ENCODE assay signal across 26 cellular contexts in genomic region chr5:171261904-171262303, GRCh38. TPM values are rescaled to one million over a fixed set of nuclear protein-coding genes. Genes with fewer than 3 reads are reported as not detected.
DNase-seq lines count a peak whose midpoint lies in the region; TF ChIP-seq lines count a peak whose summit lies in the region.
"Had no signal": no experiment of that assay in that cellular context is flagged by ENCODE, and none has a peak within 500 bp of the region (broad histone marks: within the 10 kb centered on the region; RNA-seq: fewer than 3 reads in every experiment).

No MANE protein-coding gene starts in this region.

- POLR2A ChIA-PET in PC-9 (lab: Charles Lee; ENCODE audit: unreplicated experiment), result no interaction called here

- H3K79me2 ChIP-seq in PC-9 (ENCODE audit: low read depth), result no peaks in the 10 kb centered on the region

- BruUV-seq in PC-9 (replicated peaks; lab: Mats Ljungman, UMichigan), result no TSS peak

- no peak overlapping the region for H3K4me3 ChIP-seq in PC-9
- H3K4me3 ChIP-seq: BLaER1, GM12878 had no signal

- no peaks in the 10 kb centered on the region for H3K27me3 ChIP-seq in PC-9 (ENCODE audit: insufficient read depth, low read depth)
- H3K27me3 ChIP-seq: BE2C, BLaER1 had no signal

- no peaks in the 10 kb centered on the region for H3K4me1 ChIP-seq in PC-9 (replicated peaks; ENCODE audit: insufficient read depth)
- H3K4me1 ChIP-seq: BE2C had no signal

- H3K4me2 ChIP-seq in PC-9, result no peak overlapping the region
- H3K4me2 ChIP-seq: BLaER1 had no signal

- DNase-seq in NCI-H1417 (lab: John Stamatoyannopoulos, UW) (peak in 2 of 3 experiments; percentile 4 to 62), NCI-H1417 treated with DMSO at 0.1 percent for 48 hours (lab: John Stamatoyannopoulos, UW) (no peak), NCI-H187 treated with DMSO at 0.1 percent for 48 hours (lab: John Stamatoyannopoulos, UW) (peak; percentile 37), SK-N-DZ (ENCODE audit: low spot score) (peak; percentile 52), PC-9 (no peak)
- DNase-seq in activated naive CD4-positive, alpha-beta T cell treated with anti-CD3 and anti-CD28 coated beads, Interleukin-2, amount 10 ng/mL, durations not matched to agents 7 days and 5 days, result no peak
- DNase-seq: 8988T; ACHN; BE2C; C1 segment of cervical spinal cord; CD4-positive, alpha-beta memory T cell; CD4-positive, CD25-positive, alpha-beta regulatory T cell; CD8-positive, alpha-beta memory T cell; COR-L47; DMS 273 treated with DMSO at 0.1 percent for 48 hours; DMS153; DMS53; DND-41; EL; GDM1 had no signal

- no peaks in the 10 kb centered on the region for H3K9me3 ChIP-seq in PC-9 (ENCODE audit: insufficient read depth, low read depth)
- H3K9me3 ChIP-seq: BE2C, BLaER1 had no signal

- H4K20me1 ChIP-seq in PC-9 (ENCODE audit: insufficient read depth), result no peaks in the 10 kb centered on the region
- H4K20me1 ChIP-seq: BLaER1 had no signal

- no peak overlapping the region for H3K27ac Mint-ChIP-seq in activated naive CD4-positive, alpha-beta T cell treated with anti-CD3 and anti-CD28 coated beads, Interleukin-2, amount 10 ng/mL, durations not matched to agents 7 days and 5 days
- H3K27ac Mint-ChIP-seq: CD14-positive monocyte; CD4-positive, alpha-beta memory T cell; CD4-positive, CD25-positive, alpha-beta regulatory T cell; CD8-positive, alpha-beta memory T cell had no signal

- no peak for TF ChIP-seq CTCF in PC-9 (conservative IDR thresholded peaks at IDR 0.05)

- no peak overlapping the region for H3K27ac ChIP-seq in PC-9
- H3K27ac ChIP-seq: BLaER1 had no signal

- intact Hi-C loops in PC-9 (cut with micrococcal nuclease; ENCODE audit: unreplicated experiment), result no loop called here

- CTCF ChIA-PET in activated naive CD4-positive, alpha-beta T cell treated with anti-CD3 and anti-CD28 coated beads, Interleukin-2, amount 10 ng/mL, durations not matched to agents 7 days and 5 days (lab: Charles Lee), result interaction anchor here (1.5 kb wide), 1 partner anchor 55 kb away, joined by 5 read pairs; no protein-coding TSS in a partner anchor
- CTCF ChIA-PET in PC-9 (lab: Charles Lee), result no interaction called here

- peaks cover 16% of the 10 kb centered on the region for H3K4me1 Mint-ChIP-seq in activated naive CD4-positive, alpha-beta T cell treated with anti-CD3 and anti-CD28 coated beads, Interleukin-2, amount 10 ng/mL, durations not matched to agents 7 days and 5 days
- H3K4me1 Mint-ChIP-seq: CD14-positive monocyte had no signal

- no peak overlapping the region for H3K4me3 Mint-ChIP-seq in activated naive CD4-positive, alpha-beta T cell treated with anti-CD3 and anti-CD28 coated beads, Interleukin-2, amount 10 ng/mL, durations not matched to agents 7 days and 5 days
- H3K4me3 Mint-ChIP-seq: CD14-positive monocyte; CD4-positive, alpha-beta memory T cell; CD4-positive, CD25-positive, alpha-beta regulatory T cell; CD8-positive, alpha-beta memory T cell had no signal

- H3K36me3 Mint-ChIP-seq in activated naive CD4-positive, alpha-beta T cell treated with anti-CD3 and anti-CD28 coated beads, Interleukin-2, amount 10 ng/mL, durations not matched to agents 7 days and 5 days, result no peaks in the 10 kb centered on the region
- H3K36me3 Mint-ChIP-seq: CD14-positive monocyte; CD4-positive, alpha-beta memory T cell; CD4-positive, CD25-positive, alpha-beta regulatory T cell; CD8-positive, alpha-beta memory T cell had no signal

- no peak overlapping the region for H2AFZ ChIP-seq in PC-9

- H3K36me3 ChIP-seq in PC-9 (ENCODE audit: low read depth), result no peaks in the 10 kb centered on the region
- H3K36me3 ChIP-seq: BLaER1 had no signal

- H3K9me3 Mint-ChIP-seq in activated naive CD4-positive, alpha-beta T cell treated with anti-CD3 and anti-CD28 coated beads, Interleukin-2, amount 10 ng/mL, durations not matched to agents 7 days and 5 days, result no peaks in the 10 kb centered on the region
- H3K9me3 Mint-ChIP-seq: CD14-positive monocyte; CD4-positive, alpha-beta memory T cell; CD4-positive, CD25-positive, alpha-beta regulatory T cell; CD8-positive, alpha-beta memory T cell had no signal

- H3F3A ChIP-seq in PC-9 (ENCODE audit: insufficient read depth, low read depth), result no peaks in the 10 kb centered on the region

- H3K9me2 ChIP-seq in PC-9 (ENCODE audit: insufficient read depth), result no peaks in the 10 kb centered on the region

- no peaks in the 10 kb centered on the region for H3K27me3 Mint-ChIP-seq in activated naive CD4-positive, alpha-beta T cell treated with anti-CD3 and anti-CD28 coated beads, Interleukin-2, amount 10 ng/mL, durations not matched to agents 7 days and 5 days
- H3K27me3 Mint-ChIP-seq: CD4-positive, alpha-beta memory T cell; CD8-positive, alpha-beta memory T cell had no signal

RNA-seq across cellular contexts. Expression of gene TLX3, which starts 47.1 kb away (rescaled TPM):
- polyA plus RNA-seq in SK-N-DZ (2014; cell fraction: cytosol; rRNA removed), result 18.4 and 23.8 TPM in 2 replicates
- 7.7 and 13.6 TPM in 2 replicates for polyA plus RNA-seq in SK-N-DZ (2014; cell fraction: nucleus; rRNA removed)
- not detected in 2 replicates for total RNA-seq in PC-9 (2021)
- total RNA-seq: A673; CD4-positive, alpha-beta memory T cell; CD4-positive, CD25-positive, alpha-beta regulatory T cell; CD8-positive, alpha-beta memory T cell; G401; GM12878 had no signal
- polyA plus RNA-seq: AG04450; CD14-positive monocyte; CD4-positive, alpha-beta memory T cell; CD4-positive, CD25-positive, alpha-beta regulatory T cell; CD8-positive, alpha-beta memory T cell; GM12878 had no signal

Comparison
In these comparisons a context has a peak if more than half of its experiments do, and no peak if none do; other contexts are left out.
1. DNase-seq: peak in NCI-H1417 (2 of 3), NCI-H187 treated with DMSO at 0.1 percent for 48 hours (single experiment) and SK-N-DZ (single experiment); none in NCI-H1417 treated with DMSO at 0.1 percent for 48 hours (single experiment), activated naive CD4-positive, alpha-beta T cell treated with anti-CD3 and anti-CD28 coated beads, Interleukin-2, amount 10 ng/mL, durations not matched to agents 7 days and 5 days (single experiment) and PC-9 (0 of 2).